In genomic region chr5:134004626-134005414, GRCh38 we compare ENCODE assay signal across 7 cellular contexts. TPM values are rescaled to one million over a fixed set of nuclear protein-coding genes. Genes with fewer than 3 reads are reported as not detected.
DNase-seq lines count a peak whose midpoint lies in the region; ATAC-seq and TF ChIP-seq lines count a peak whose summit lies in the region.

TSS of gene VDAC1 (minus strand) at chr5:134004975. CDS start at chr5:133993012, 11,963 bp downstream.

- no peaks in the 10 kb centered on the region for H3K27me3 ChIP-seq in iPS-18a (ENCODE audit: control insufficient read depth, insufficient read depth, low read length)
- H3K27me3 ChIP-seq in skeletal muscle tissue (ENCODE audit: control insufficient read depth in 3 of 3, insufficient read depth in 3 of 3, low read length in 3 of 3): no peaks in the 10 kb centered on the region

- H3K4me3 ChIP-seq in iPS-18a (ENCODE audit: low read length) (peak within 1 kb of the TSS; percentile 71), skeletal muscle tissue (ENCODE audit: low read length in 3 of 3) (peak within 1 kb of the TSS; percentile 71 to 87 (median 85))

- H3K27ac ChIP-seq in iPS-18a (ENCODE audit: low read length): peak within 1 kb of the TSS; percentile 46
- peak within 1 kb of the TSS; percentile 98 for H3K27ac ChIP-seq in skeletal muscle tissue (ENCODE audit: low read depth, low read length)

- H3K36me3 ChIP-seq in iPS-18a (ENCODE audit: control insufficient read depth, low read depth, low read length) (peaks cover 7% of the 10 kb centered on the region), skeletal muscle tissue (ENCODE audit: control insufficient read depth in 3 of 3, insufficient read depth in 3 of 3, low read length in 3 of 3) (peaks cover 5 to 10% (median 8%) of the 10 kb centered on the region in 3 donors)

- TF ChIP-seq CTCF in brain (conservative IDR thresholded peaks at IDR 0.05): peak in 1 of 2 experiments; percentile 31

- H3K9me3 ChIP-seq in iPS-18a (ENCODE audit: control insufficient read depth, low read depth, low read length): no peaks in the 10 kb centered on the region
- no peaks in the 10 kb centered on the region for H3K9me3 ChIP-seq in skeletal muscle tissue (ENCODE audit: control insufficient read depth in 3 of 3, low read length in 3 of 3)

- H3K27ac Mint-ChIP-seq in brain: peak within 1 kb of the TSS; percentile 97 to 99 (median 98)

- H3K36me3 Mint-ChIP-seq in brain: peaks cover 16% of the 10 kb centered on the region

- H3K27me3 Mint-ChIP-seq in brain: peaks cover 2% of the 10 kb centered on the region

- peaks cover 27% of the 10 kb centered on the region for H3K4me1 ChIP-seq in iPS-18a (ENCODE audit: control insufficient read depth, low read depth, low read length)
- H3K4me1 ChIP-seq in skeletal muscle tissue (ENCODE audit: control insufficient read depth in 3 of 3, insufficient read depth in 3 of 3, low read length in 3 of 3): peaks cover 48 to 55% (median 50%) of the 10 kb centered on the region in 3 donors

- H3K4me3 Mint-ChIP-seq in brain: peak within 1 kb of the TSS; percentile 93 to 97 (median 95)

- peak; percentile 76 for ATAC-seq in GM18502 (IDR thresholded peaks at IDR 0.05; ENCODE audit: poor library complexity, unreplicated experiment)
- ATAC-seq in HG02678 (IDR thresholded peaks at IDR 0.05; ENCODE audit: unreplicated experiment): peak; percentile 76

- H3K9me3 Mint-ChIP-seq in brain: no peaks in the 10 kb centered on the region

- peaks cover 70% of the 10 kb centered on the region for H3K4me1 Mint-ChIP-seq in brain

- DNase-seq in NCI-H1417 (lab: John Stamatoyannopoulos, UW) (peak; percentile 73 to 93 (median 87)), UCSD-AML1 (lab: John Stamatoyannopoulos, UW; ENCODE audit: unreplicated experiment) (peak; percentile 89)

- H3K9ac ChIP-seq in iPS-18a (ENCODE audit: low read length): peak within 1 kb of the TSS; percentile 83
- H3K9ac ChIP-seq in skeletal muscle tissue (ENCODE audit: low read depth in 1 of 3, low read length in 3 of 3): peak within 1 kb of the TSS; percentile 92 to 99 (median 92)

RNA-seq across cellular contexts. Expression of gene VDAC1, which starts in this region (rescaled TPM):
- 174 TPM for polyA plus RNA-seq in brain (ENCODE audit: insufficient read depth, low read depth, low replicate concordance)
- total RNA-seq in skeletal muscle tissue: 257 TPM

Comparison
In these comparisons a context has a peak if more than half of its experiments do, and no peak if none do; other contexts are left out.
1. Peak in every context shown above with its lines: DNase-seq, ATAC-seq, H3K4me3 ChIP-seq and H3K27ac ChIP-seq.